Comparison of ENCODE assay signal across 1 cellular context in the genomic region with DNA sequence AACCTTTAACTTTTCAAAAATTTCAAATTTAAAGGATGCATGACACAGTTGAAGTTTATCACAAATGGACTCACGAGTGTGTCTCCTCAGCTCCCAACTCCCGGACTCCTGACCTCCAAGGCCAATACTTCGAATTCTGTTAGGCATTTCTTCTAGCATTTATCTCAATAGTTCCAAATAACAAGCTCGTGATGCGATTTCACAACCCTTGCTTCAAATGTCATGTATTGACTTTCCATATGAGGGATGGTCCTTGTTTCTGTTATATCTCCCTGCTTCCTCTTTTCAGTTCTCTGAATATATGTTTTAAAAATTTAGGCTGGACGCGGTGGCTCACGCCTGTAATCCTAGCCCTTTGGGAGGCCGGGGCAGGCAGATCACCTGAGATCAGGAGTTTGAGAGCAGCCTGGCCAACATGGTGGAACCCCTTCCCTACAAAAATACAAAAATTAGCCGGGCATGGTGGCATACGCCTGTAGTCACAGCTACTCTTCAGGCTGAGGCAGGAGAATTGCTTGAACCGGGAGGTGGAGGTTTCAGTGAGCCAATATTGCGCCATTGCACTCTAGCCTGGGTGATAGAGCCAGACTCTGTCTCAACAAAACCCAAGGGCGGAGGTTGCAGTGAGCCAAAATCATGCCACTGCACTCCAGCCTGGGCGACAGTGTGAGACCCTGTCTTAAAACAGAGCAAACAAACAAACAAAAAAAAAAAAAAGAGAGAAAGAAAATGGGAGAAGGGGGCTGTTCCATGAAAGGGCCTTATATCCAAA.
TF ChIP-seq lines count a peak whose summit lies in the region.

No MANE protein-coding gene starts in this region.

TF ChIP-seq in HepG2, 621 proteins besides CTCF, POLR2A, EP300 and RAD21 (continued from another document and continues in another):
- TF ChIP-seq, protein P1, sequence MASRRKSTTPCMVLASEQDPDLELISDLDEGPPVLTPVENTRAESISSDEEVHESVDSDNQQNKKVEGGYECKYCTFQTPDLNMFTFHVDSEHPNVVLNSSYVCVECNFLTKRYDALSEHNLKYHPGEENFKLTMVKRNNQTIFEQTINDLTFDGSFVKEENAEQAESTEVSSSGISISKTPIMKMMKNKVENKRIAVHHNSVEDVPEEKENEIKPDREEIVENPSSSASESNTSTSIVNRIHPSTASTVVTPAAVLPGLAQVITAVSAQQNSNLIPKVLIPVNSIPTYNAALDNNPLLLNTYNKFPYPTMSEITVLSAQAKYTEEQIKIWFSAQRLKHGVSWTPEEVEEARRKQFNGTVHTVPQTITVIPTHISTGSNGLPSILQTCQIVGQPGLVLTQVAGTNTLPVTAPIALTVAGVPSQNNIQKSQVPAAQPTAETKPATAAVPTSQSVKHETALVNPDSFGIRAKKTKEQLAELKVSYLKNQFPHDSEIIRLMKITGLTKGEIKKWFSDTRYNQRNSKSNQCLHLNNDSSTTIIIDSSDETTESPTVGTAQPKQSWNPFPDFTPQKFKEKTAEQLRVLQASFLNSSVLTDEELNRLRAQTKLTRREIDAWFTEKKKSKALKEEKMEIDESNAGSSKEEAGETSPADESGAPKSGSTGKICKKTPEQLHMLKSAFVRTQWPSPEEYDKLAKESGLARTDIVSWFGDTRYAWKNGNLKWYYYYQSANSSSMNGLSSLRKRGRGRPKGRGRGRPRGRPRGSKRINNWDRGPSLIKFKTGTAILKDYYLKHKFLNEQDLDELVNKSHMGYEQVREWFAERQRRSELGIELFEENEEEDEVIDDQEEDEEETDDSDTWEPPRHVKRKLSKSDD (CRISPR knock-in tag; IDR thresholded peaks at IDR 0.05; ENCODE audit: low read depth) = no peak
- TF ChIP-seq, protein P2, sequence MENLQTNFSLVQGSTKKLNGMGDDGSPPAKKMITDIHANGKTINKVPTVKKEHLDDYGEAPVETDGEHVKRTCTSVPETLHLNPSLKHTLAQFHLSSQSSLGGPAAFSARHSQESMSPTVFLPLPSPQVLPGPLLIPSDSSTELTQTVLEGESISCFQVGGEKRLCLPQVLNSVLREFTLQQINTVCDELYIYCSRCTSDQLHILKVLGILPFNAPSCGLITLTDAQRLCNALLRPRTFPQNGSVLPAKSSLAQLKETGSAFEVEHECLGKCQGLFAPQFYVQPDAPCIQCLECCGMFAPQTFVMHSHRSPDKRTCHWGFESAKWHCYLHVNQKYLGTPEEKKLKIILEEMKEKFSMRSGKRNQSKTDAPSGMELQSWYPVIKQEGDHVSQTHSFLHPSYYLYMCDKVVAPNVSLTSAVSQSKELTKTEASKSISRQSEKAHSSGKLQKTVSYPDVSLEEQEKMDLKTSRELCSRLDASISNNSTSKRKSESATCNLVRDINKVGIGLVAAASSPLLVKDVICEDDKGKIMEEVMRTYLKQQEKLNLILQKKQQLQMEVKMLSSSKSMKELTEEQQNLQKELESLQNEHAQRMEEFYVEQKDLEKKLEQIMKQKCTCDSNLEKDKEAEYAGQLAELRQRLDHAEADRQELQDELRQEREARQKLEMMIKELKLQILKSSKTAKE (CRISPR knock-in tag; IDR thresholded peaks at IDR 0.05; ENCODE audit: borderline replicate concordance) = no peak
- TF ChIP-seq ZNF292 (CRISPR knock-in tag; IDR thresholded peaks at IDR 0.05; ENCODE audit: borderline replicate concordance, low read depth) = 0 out of 2 replicates have a peak, but pooled peaks have one; percentile 23
- TF ChIP-seq HDAC2 (CRISPR knock-in tag; IDR thresholded peaks at IDR 0.05) = no peak
- 0 out of 2 replicates have a peak, but pooled peaks have one; percentile 7 for TF ChIP-seq KAT7 (CRISPR knock-in tag; IDR thresholded peaks at IDR 0.05; ENCODE audit: borderline replicate concordance)
- TF ChIP-seq, protein P3, sequence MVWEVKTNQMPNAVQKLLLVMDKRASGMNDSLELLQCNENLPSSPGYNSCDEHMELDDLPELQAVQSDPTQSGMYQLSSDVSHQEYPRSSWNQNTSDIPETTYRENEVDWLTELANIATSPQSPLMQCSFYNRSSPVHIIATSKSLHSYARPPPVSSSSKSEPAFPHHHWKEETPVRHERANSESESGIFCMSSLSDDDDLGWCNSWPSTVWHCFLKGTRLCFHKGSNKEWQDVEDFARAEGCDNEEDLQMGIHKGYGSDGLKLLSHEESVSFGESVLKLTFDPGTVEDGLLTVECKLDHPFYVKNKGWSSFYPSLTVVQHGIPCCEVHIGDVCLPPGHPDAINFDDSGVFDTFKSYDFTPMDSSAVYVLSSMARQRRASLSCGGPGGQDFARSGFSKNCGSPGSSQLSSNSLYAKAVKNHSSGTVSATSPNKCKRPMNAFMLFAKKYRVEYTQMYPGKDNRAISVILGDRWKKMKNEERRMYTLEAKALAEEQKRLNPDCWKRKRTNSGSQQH (CRISPR knock-in tag; IDR thresholded peaks at IDR 0.05; ENCODE audit: low read depth) = no peak
- TF ChIP-seq ZNF10 (CRISPR knock-in tag; IDR thresholded peaks at IDR 0.05; ENCODE audit: borderline replicate concordance, low read depth) = no peak
- TF ChIP-seq, protein P4, sequence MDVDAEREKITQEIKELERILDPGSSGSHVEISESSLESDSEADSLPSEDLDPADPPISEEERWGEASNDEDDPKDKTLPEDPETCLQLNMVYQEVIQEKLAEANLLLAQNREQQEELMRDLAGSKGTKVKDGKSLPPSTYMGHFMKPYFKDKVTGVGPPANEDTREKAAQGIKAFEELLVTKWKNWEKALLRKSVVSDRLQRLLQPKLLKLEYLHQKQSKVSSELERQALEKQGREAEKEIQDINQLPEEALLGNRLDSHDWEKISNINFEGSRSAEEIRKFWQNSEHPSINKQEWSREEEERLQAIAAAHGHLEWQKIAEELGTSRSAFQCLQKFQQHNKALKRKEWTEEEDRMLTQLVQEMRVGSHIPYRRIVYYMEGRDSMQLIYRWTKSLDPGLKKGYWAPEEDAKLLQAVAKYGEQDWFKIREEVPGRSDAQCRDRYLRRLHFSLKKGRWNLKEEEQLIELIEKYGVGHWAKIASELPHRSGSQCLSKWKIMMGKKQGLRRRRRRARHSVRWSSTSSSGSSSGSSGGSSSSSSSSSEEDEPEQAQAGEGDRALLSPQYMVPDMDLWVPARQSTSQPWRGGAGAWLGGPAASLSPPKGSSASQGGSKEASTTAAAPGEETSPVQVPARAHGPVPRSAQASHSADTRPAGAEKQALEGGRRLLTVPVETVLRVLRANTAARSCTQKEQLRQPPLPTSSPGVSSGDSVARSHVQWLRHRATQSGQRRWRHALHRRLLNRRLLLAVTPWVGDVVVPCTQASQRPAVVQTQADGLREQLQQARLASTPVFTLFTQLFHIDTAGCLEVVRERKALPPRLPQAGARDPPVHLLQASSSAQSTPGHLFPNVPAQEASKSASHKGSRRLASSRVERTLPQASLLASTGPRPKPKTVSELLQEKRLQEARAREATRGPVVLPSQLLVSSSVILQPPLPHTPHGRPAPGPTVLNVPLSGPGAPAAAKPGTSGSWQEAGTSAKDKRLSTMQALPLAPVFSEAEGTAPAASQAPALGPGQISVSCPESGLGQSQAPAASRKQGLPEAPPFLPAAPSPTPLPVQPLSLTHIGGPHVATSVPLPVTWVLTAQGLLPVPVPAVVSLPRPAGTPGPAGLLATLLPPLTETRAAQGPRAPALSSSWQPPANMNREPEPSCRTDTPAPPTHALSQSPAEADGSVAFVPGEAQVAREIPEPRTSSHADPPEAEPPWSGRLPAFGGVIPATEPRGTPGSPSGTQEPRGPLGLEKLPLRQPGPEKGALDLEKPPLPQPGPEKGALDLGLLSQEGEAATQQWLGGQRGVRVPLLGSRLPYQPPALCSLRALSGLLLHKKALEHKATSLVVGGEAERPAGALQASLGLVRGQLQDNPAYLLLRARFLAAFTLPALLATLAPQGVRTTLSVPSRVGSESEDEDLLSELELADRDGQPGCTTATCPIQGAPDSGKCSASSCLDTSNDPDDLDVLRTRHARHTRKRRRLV (CRISPR knock-in tag; IDR thresholded peaks at IDR 0.05) = no peak
- TF ChIP-seq, protein P5, sequence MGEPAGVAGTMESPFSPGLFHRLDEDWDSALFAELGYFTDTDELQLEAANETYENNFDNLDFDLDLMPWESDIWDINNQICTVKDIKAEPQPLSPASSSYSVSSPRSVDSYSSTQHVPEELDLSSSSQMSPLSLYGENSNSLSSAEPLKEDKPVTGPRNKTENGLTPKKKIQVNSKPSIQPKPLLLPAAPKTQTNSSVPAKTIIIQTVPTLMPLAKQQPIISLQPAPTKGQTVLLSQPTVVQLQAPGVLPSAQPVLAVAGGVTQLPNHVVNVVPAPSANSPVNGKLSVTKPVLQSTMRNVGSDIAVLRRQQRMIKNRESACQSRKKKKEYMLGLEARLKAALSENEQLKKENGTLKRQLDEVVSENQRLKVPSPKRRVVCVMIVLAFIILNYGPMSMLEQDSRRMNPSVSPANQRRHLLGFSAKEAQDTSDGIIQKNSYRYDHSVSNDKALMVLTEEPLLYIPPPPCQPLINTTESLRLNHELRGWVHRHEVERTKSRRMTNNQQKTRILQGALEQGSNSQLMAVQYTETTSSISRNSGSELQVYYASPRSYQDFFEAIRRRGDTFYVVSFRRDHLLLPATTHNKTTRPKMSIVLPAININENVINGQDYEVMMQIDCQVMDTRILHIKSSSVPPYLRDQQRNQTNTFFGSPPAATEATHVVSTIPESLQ (CRISPR knock-in tag; conservative IDR thresholded peaks at IDR 0.05) = no peak
- TF ChIP-seq ZBTB21 (CRISPR knock-in tag; IDR thresholded peaks at IDR 0.05) = no peak
- TF ChIP-seq ZNF672 (CRISPR knock-in tag; IDR thresholded peaks at IDR 0.05) = no peak
- TF ChIP-seq, protein P6, sequence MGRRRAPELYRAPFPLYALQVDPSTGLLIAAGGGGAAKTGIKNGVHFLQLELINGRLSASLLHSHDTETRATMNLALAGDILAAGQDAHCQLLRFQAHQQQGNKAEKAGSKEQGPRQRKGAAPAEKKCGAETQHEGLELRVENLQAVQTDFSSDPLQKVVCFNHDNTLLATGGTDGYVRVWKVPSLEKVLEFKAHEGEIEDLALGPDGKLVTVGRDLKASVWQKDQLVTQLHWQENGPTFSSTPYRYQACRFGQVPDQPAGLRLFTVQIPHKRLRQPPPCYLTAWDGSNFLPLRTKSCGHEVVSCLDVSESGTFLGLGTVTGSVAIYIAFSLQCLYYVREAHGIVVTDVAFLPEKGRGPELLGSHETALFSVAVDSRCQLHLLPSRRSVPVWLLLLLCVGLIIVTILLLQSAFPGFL (CRISPR knock-in tag; IDR thresholded peaks at IDR 0.05) = no peak
- TF ChIP-seq ZNF441 (CRISPR knock-in tag; IDR thresholded peaks at IDR 0.05; ENCODE audit: borderline replicate concordance) = 0 out of 2 replicates have a peak, but pooled peaks have one; percentile 31
- TF ChIP-seq, protein P7, sequence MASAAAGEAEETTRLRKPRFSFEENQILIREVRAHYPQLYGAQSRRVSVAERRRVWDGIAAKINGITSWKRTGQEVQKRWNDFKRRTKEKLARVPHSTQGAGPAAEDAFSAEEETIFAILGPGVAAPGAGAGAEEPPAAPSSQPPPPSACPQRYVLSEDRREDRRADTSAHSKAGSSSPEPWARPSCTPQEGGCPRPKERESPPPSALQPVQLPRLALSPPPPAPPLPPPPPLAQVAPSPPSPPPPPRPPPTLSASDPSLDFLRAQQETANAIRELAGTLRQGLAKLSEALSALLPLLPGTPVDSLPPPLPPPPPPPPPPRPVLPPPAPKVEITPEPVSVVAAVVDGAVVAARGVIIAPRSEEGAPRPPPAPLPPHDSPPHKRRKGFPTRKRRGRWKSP (CRISPR knock-in tag; IDR thresholded peaks at IDR 0.05) = 0 out of 2 replicates have a peak, but pooled peaks have one; percentile 24
- no peak for TF ChIP-seq ZNF761 (CRISPR knock-in tag; conservative IDR thresholded peaks at IDR 0.05)
- TF ChIP-seq, protein P8, sequence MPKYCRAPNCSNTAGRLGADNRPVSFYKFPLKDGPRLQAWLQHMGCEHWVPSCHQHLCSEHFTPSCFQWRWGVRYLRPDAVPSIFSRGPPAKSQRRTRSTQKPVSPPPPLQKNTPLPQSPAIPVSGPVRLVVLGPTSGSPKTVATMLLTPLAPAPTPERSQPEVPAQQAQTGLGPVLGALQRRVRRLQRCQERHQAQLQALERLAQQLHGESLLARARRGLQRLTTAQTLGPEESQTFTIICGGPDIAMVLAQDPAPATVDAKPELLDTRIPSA (CRISPR knock-in tag; IDR thresholded peaks at IDR 0.05; ENCODE audit: borderline replicate concordance) = no peak
- TF ChIP-seq, protein P9, sequence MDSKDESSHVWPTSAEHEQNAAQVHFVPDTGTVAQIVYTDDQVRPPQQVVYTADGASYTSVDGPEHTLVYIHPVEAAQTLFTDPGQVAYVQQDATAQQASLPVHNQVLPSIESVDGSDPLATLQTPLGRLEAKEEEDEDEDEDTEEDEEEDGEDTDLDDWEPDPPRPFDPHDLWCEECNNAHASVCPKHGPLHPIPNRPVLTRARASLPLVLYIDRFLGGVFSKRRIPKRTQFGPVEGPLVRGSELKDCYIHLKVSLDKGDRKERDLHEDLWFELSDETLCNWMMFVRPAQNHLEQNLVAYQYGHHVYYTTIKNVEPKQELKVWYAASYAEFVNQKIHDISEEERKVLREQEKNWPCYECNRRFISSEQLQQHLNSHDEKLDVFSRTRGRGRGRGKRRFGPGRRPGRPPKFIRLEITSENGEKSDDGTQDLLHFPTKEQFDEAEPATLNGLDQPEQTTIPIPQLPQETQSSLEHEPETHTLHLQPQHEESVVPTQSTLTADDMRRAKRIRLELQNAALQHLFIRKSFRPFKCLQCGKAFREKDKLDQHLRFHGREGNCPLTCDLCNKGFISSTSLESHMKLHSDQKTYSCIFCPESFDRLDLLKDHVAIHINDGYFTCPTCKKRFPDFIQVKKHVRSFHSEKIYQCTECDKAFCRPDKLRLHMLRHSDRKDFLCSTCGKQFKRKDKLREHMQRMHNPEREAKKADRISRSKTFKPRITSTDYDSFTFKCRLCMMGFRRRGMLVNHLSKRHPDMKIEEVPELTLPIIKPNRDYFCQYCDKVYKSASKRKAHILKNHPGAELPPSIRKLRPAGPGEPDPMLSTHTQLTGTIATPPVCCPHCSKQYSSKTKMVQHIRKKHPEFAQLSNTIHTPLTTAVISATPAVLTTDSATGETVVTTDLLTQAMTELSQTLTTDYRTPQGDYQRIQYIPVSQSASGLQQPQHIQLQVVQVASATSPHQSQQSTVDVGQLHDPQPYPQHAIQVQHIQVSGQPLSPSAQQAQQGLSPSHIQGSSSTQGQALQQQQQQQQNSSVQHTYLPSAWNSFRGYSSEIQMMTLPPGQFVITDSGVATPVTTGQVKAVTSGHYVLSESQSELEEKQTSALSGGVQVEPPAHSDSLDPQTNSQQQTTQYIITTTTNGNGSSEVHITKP (CRISPR knock-in tag; IDR thresholded peaks at IDR 0.05; ENCODE audit: low read depth) = no peak
- TF ChIP-seq HNRNPLL (IDR thresholded peaks at IDR 0.05; ENCODE audit: low read depth, low read length, poor library complexity, severe bottlenecking) = no peak
- TF ChIP-seq, protein P10, sequence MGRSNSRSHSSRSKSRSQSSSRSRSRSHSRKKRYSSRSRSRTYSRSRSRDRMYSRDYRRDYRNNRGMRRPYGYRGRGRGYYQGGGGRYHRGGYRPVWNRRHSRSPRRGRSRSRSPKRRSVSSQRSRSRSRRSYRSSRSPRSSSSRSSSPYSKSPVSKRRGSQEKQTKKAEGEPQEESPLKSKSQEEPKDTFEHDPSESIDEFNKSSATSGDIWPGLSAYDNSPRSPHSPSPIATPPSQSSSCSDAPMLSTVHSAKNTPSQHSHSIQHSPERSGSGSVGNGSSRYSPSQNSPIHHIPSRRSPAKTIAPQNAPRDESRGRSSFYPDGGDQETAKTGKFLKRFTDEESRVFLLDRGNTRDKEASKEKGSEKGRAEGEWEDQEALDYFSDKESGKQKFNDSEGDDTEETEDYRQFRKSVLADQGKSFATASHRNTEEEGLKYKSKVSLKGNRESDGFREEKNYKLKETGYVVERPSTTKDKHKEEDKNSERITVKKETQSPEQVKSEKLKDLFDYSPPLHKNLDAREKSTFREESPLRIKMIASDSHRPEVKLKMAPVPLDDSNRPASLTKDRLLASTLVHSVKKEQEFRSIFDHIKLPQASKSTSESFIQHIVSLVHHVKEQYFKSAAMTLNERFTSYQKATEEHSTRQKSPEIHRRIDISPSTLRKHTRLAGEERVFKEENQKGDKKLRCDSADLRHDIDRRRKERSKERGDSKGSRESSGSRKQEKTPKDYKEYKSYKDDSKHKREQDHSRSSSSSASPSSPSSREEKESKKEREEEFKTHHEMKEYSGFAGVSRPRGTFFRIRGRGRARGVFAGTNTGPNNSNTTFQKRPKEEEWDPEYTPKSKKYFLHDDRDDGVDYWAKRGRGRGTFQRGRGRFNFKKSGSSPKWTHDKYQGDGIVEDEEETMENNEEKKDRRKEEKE (IDR thresholded peaks at IDR 0.05) = no peak
- peak; percentile 71 for TF ChIP-seq CEBPG (CRISPR knock-in tag; IDR thresholded peaks at IDR 0.05)
